Comparison of ENCODE assay signal across 2 cellular contexts in the genomic region with DNA sequence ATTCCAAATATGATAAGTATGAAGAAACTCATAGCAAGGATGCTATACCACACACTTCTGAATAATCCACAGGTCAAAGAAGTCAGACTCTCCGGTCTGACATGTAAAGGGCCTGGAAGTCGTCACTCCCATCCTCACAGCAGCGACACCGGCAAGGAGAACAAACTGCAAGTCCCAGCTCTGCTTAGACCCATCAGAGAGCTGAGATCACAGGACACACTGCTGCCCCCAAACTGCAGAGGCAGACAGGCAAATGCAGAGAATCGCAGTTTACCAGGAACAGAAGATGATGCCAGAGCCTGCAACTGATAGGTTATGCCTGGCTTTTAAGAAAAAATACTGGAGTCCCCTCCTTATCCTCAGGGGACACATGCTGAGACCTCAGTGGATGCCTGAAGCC.
TF ChIP-seq lines count a peak whose summit lies in the region.

No MANE protein-coding gene starts in this region.

TF ChIP-seq in HCT116, 20 proteins besides CTCF, POLR2A, EP300 and RAD21:
- TF ChIP-seq, protein P1, sequence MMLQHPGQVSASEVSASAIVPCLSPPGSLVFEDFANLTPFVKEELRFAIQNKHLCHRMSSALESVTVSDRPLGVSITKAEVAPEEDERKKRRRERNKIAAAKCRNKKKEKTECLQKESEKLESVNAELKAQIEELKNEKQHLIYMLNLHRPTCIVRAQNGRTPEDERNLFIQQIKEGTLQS (IDR thresholded peaks at IDR 0.05), result no peak
- TF ChIP-seq JUND (IDR thresholded peaks at IDR 0.05) (no peak), FOSL1 (IDR thresholded peaks at IDR 0.05; ENCODE audit: low read depth) (no peak), EZH2phosphoT487 (IDR thresholded peaks at IDR 0.05; ENCODE audit: borderline replicate concordance) (no peak), REST (IDR thresholded peaks at IDR 0.05; ENCODE audit: low read depth) (no peak), SIN3A (IDR thresholded peaks at IDR 0.05; ENCODE audit: low read depth) (no peak), CEBPB (IDR thresholded peaks at IDR 0.05; ENCODE audit: low read depth) (no peak), ZNF274 (IDR thresholded peaks at IDR 0.05; ENCODE audit: low read depth, low read length) (no peak), SP1 (IDR thresholded peaks at IDR 0.05; ENCODE audit: low read depth) (no peak), ZFX (IDR thresholded peaks at IDR 0.05) (no peak), ELF1 (IDR thresholded peaks at IDR 0.05; ENCODE audit: borderline replicate concordance, low read depth) (no peak), YY1 (IDR thresholded peaks at IDR 0.05; ENCODE audit: extremely low read depth, insufficient replicate concordance, low read depth, low read length) (no peak), POLR2AphosphoS5 (IDR thresholded peaks at IDR 0.05; ENCODE audit: low read depth, low read length) (no peak), EGR1 (IDR thresholded peaks at IDR 0.05; ENCODE audit: low read depth) (no peak), TCF7L2 (IDR thresholded peaks at IDR 0.05; ENCODE audit: borderline replicate concordance, extremely low read depth, insufficient read depth, insufficient read length) (no peak)
- TF ChIP-seq, protein P2, sequence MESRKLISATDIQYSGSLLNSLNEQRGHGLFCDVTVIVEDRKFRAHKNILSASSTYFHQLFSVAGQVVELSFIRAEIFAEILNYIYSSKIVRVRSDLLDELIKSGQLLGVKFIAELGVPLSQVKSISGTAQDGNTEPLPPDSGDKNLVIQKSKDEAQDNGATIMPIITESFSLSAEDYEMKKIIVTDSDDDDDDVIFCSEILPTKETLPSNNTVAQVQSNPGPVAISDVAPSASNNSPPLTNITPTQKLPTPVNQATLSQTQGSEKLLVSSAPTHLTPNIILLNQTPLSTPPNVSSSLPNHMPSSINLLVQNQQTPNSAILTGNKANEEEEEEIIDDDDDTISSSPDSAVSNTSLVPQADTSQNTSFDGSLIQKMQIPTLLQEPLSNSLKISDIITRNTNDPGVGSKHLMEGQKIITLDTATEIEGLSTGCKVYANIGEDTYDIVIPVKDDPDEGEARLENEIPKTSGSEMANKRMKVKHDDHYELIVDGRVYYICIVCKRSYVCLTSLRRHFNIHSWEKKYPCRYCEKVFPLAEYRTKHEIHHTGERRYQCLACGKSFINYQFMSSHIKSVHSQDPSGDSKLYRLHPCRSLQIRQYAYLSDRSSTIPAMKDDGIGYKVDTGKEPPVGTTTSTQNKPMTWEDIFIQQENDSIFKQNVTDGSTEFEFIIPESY (IDR thresholded peaks at IDR 0.05; ENCODE audit: extremely low read depth, insufficient replicate concordance, low read length), result no peak
- TF ChIP-seq, protein P3, sequence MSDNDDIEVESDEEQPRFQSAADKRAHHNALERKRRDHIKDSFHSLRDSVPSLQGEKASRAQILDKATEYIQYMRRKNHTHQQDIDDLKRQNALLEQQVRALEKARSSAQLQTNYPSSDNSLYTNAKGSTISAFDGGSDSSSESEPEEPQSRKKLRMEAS (IDR thresholded peaks at IDR 0.05), result no peak

TF ChIP-seq in WTC11, 78 proteins besides CTCF, POLR2A, EP300 and RAD21:
- TF ChIP-seq CREB1 (CRISPR knock-in tag; IDR thresholded peaks at IDR 0.05) (no peak), PREB (CRISPR knock-in tag; IDR thresholded peaks at IDR 0.05; ENCODE audit: borderline replicate concordance) (no peak), ZNF416 (CRISPR knock-in tag; IDR thresholded peaks at IDR 0.05) (no peak), SMAD3 (CRISPR knock-in tag; IDR thresholded peaks at IDR 0.05; ENCODE audit: borderline replicate concordance) (no peak), GABPB1 (CRISPR knock-in tag; IDR thresholded peaks at IDR 0.05) (no peak), E2F4 (CRISPR knock-in tag; IDR thresholded peaks at IDR 0.05; ENCODE audit: borderline replicate concordance, low read depth) (no peak), FOXP4 (CRISPR knock-in tag; IDR thresholded peaks at IDR 0.05) (no peak), AR (CRISPR knock-in tag; IDR thresholded peaks at IDR 0.05) (no peak), ARID4B (CRISPR knock-in tag; IDR thresholded peaks at IDR 0.05; ENCODE audit: borderline replicate concordance) (no peak)
- TF ChIP-seq, protein P4, sequence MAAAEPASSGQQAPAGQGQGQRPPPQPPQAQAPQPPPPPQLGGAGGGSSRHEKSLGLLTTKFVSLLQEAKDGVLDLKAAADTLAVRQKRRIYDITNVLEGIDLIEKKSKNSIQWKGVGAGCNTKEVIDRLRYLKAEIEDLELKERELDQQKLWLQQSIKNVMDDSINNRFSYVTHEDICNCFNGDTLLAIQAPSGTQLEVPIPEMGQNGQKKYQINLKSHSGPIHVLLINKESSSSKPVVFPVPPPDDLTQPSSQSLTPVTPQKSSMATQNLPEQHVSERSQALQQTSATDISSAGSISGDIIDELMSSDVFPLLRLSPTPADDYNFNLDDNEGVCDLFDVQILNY (CRISPR knock-in tag; IDR thresholded peaks at IDR 0.05), result no peak
TF ChIP-seq in WTC11: peak in this region for 0.
